Comparison of ENCODE assay signal across 2 cellular contexts in the genomic region with DNA sequence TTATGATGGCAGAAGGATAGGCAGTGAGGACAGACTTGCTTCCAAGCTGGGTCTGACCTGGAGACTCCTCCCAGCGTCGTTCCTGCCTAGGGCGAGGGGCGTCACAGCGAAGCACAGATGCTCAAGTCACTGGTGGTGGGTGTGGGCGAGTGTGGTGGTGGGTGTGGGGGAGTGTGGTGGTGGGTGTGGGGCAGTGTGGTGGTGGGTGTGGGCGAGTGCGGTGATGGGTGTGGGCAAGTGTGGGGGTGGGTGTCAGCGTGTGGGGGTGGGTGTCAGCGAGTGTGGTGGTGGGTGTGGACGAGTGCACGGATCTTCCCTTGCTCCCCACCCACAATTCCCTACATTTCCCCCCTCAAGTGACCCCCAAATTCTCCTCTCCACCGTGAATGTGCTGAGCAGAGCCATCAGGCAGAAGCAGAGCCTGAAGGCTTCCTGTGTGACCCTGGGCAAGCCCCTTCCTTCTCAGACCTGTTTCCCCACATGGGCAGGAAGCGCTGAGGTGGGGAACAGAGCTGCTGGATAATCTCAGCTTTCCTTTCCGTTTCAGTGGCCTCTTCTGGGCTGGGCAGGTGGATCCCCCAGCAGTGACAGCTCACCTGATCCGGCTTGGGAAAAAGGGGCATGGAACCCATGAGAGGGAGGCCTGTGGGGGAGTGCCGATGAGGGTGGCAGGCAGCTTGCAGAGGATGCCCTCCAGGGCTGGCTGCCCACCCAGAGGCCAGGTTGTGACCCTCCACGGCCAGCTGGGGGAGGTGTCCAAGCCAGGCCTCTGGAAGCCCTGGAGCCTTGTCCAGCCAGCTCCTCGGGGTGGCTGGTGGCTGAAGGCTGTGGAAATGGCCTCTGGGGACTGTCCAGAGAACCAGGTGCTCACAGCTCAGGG.
TF ChIP-seq lines count a peak whose summit lies in the region.

No MANE protein-coding gene starts in this region.

TF ChIP-seq in HepG2, 621 proteins besides CTCF, POLR2A, EP300 and RAD21:
- no peak for TF ChIP-seq NR2F1 (CRISPR knock-in tag; IDR thresholded peaks at IDR 0.05)
- no peak for TF ChIP-seq ZNF7 (CRISPR knock-in tag; IDR thresholded peaks at IDR 0.05)
- no peak for TF ChIP-seq SIN3A (IDR thresholded peaks at IDR 0.05; ENCODE audit: borderline replicate concordance, low read depth, low read length)
- TF ChIP-seq, protein P1, sequence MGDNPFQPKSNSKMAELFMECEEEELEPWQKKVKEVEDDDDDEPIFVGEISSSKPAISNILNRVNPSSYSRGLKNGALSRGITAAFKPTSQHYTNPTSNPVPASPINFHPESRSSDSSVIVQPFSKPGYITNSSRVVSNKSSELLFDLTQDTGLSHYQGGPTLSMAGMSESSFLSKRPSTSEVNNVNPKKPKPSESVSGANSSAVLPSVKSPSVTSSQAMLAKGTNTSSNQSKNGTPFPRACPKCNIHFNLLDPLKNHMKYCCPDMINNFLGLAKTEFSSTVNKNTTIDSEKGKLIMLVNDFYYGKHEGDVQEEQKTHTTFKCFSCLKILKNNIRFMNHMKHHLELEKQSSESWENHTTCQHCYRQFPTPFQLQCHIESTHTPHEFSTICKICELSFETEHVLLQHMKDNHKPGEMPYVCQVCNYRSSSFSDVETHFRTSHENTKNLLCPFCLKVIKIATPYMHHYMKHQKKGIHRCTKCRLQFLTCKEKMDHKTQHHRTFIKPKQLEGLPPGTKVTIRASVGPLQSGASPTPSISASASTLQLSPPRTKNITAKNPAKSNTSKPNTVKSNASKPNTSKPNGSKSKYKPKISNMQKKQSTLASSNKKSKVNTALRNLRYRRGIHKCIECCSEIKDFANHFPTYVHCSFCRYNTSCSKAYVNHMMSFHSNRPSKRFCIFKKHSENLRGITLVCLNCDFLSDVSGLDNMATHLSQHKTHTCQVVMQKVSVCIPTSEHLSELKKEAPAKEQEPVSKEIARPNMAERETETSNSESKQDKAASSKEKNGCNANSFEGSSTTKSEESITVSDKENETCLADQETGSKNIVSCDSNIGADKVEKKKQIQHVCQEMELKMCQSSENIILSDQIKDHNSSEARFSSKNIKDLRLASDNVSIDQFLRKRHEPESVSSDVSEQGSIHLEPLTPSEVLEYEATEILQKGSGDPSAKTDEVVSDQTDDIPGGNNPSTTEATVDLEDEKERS (CRISPR knock-in tag; IDR thresholded peaks at IDR 0.05), result no peak
- no peak for TF ChIP-seq ZNF589 (CRISPR knock-in tag; conservative IDR thresholded peaks at IDR 0.05)
- TF ChIP-seq, protein P2, sequence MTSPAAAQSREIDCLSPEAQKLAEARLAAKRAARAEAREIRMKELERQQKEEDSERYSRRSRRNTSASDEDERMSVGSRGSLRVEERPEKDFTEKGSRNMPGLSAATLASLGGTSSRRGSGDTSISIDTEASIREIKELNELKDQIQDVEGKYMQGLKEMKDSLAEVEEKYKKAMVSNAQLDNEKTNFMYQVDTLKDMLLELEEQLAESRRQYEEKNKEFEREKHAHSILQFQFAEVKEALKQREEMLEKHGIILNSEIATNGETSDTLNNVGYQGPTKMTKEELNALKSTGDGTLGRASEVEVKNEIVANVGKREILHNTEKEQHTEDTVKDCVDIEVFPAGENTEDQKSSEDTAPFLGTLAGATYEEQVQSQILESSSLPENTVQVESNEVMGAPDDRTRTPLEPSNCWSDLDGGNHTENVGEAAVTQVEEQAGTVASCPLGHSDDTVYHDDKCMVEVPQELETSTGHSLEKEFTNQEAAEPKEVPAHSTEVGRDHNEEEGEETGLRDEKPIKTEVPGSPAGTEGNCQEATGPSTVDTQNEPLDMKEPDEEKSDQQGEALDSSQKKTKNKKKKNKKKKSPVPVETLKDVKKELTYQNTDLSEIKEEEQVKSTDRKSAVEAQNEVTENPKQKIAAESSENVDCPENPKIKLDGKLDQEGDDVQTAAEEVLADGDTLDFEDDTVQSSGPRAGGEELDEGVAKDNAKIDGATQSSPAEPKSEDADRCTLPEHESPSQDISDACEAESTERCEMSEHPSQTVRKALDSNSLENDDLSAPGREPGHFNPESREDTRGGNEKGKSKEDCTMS (CRISPR knock-in tag; conservative IDR thresholded peaks at IDR 0.05), result no peak
- no peak for TF ChIP-seq EED (CRISPR knock-in tag; IDR thresholded peaks at IDR 0.05)
- TF ChIP-seq, protein P3, sequence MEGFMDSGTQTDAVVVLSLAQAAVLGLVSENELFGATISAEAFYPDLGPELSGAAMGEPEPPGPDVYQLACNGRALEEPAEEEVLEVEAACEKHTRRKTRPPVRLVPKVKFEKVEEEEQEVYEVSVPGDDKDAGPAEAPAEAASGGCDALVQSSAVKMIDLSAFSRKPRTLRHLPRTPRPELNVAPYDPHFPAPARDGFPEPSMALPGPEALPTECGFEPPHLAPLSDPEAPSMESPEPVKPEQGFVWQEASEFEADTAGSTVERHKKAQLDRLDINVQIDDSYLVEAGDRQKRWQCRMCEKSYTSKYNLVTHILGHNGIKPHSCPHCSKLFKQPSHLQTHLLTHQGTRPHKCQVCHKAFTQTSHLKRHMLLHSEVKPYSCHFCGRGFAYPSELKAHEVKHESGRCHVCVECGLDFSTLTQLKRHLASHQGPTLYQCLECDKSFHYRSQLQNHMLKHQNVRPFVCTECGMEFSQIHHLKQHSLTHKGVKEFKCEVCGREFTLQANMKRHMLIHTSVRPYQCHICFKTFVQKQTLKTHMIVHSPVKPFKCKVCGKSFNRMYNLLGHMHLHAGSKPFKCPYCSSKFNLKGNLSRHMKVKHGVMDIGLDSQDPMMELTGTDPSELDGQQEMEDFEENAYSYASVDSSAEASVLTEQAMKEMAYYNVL (CRISPR knock-in tag; IDR thresholded peaks at IDR 0.05; ENCODE audit: borderline replicate concordance), result no peak

TF ChIP-seq in IMR-90, 13 proteins besides CTCF, POLR2A, EP300 and RAD21:
- TF ChIP-seq MAFK (IDR thresholded peaks at IDR 0.05; ENCODE audit: low read depth, low read length), result no peak
- no peak for TF ChIP-seq RFX5 (IDR thresholded peaks at IDR 0.05; ENCODE audit: low read depth, low read length)
TF ChIP-seq in IMR-90: peak in this region for 0.
